In genomic region chr20:13098720-13099355, GRCh38 we compare ENCODE assay signal across 27 cellular contexts.
"Had no signal": no experiment of that assay in that cellular context is flagged by ENCODE, and none has a peak within 500 bp of the region (broad histone marks: within the 10 kb centered on the region; RNA-seq: fewer than 3 reads in every experiment).

No MANE protein-coding gene starts in this region.

- H3K27me3 ChIP-seq: esophagus squamous epithelium, thyroid gland had no signal

- FAIRE-seq: colon, kidney had no signal

- H3K4me1 ChIP-seq: thyroid gland had no signal

- ATAC-seq: activated CD4-positive, alpha-beta T cell treated with anti-CD3 and anti-CD28 coated beads for 36 hours; activated CD8-positive, alpha-beta memory T cell treated with anti-CD3 and anti-CD28 coated beads, Interleukin-2, amount 10 ng/mL, durations not matched to agents 7 days and 5 days; activated CD8-positive, alpha-beta T cell treated with anti-CD3 and anti-CD28 coated beads, Interleukin-2, amount 10 ng/mL, durations not matched to agents 7 days and 5 days; activated naive CD4-positive, alpha-beta T cell treated with anti-CD3 and anti-CD28 coated beads, Interleukin-2, amount 50 U/mL, for 72 hours; activated T-cell treated with anti-CD3 and anti-CD28 coated beads, Interleukin-2, amount 50 U/mL, for 72 hours; left colon; naive thymus-derived CD8-positive, alpha-beta T cell; right cardiac atrium; stimulated activated effector memory CD8-positive, alpha-beta T cell treated with anti-CD3 and anti-CD28 coated beads, Interleukin-12 subunit alpha, Interleukin-12 subunit beta, amount 100 ng/mL, for 72 hours had no signal

- H3K4me3 Mint-ChIP-seq: activated CD4-positive, alpha-beta T cell treated with anti-CD3 and anti-CD28 coated beads for 36 hours; activated CD8-positive, alpha-beta memory T cell treated with anti-CD3 and anti-CD28 coated beads, Interleukin-2, amount 10 ng/mL, durations not matched to agents 7 days and 5 days; activated CD8-positive, alpha-beta T cell treated with anti-CD3 and anti-CD28 coated beads, Interleukin-2, amount 10 ng/mL, durations not matched to agents 7 days and 5 days; activated T-cell treated with anti-CD3 and anti-CD28 coated beads, Interleukin-2, amount 50 U/mL, for 72 hours; memory B cell; naive thymus-derived CD8-positive, alpha-beta T cell; neural crest cell; stimulated activated effector memory CD8-positive, alpha-beta T cell treated with anti-CD3 and anti-CD28 coated beads, Interleukin-12 subunit alpha, Interleukin-12 subunit beta, amount 100 ng/mL, for 72 hours; stimulated activated naive CD8-positive, alpha-beta T cell treated with anti-CD3 and anti-CD28 coated beads, Interleukin-15, Interleukin-2, amounts not matched to agents 100 ng/mL and 50 ng/mL, for 24 hours; T-helper 2 cell treated with Interferon-gamma antibody and Interleukin-4, amounts not matched to agents 5 μg/mL and 100 μg/mL, for 36 hours had no signal

- H3K27me3 Mint-ChIP-seq: activated CD4-positive, alpha-beta T cell treated with anti-CD3 and anti-CD28 coated beads for 36 hours; activated CD8-positive, alpha-beta memory T cell treated with anti-CD3 and anti-CD28 coated beads, Interleukin-2, amount 10 ng/mL, durations not matched to agents 7 days and 5 days; memory B cell; stimulated activated naive CD8-positive, alpha-beta T cell treated with anti-CD3 and anti-CD28 coated beads, Interleukin-15, Interleukin-2, amounts not matched to agents 100 ng/mL and 50 ng/mL, for 24 hours had no signal

- H3K4me1 Mint-ChIP-seq: activated CD4-positive, alpha-beta T cell treated with anti-CD3 and anti-CD28 coated beads for 36 hours; activated CD8-positive, alpha-beta memory T cell treated with anti-CD3 and anti-CD28 coated beads, Interleukin-2, amount 10 ng/mL, durations not matched to agents 7 days and 5 days; memory B cell; naive thymus-derived CD8-positive, alpha-beta T cell; stimulated activated effector memory CD8-positive, alpha-beta T cell treated with anti-CD3 and anti-CD28 coated beads, Interleukin-12 subunit alpha, Interleukin-12 subunit beta, amount 100 ng/mL, for 72 hours had no signal

- H3K9me3 ChIP-seq: esophagus squamous epithelium, thyroid gland had no signal

- H3K27ac ChIP-seq: esophagus squamous epithelium, thyroid gland had no signal

- H3K36me3 Mint-ChIP-seq: activated CD8-positive, alpha-beta memory T cell treated with anti-CD3 and anti-CD28 coated beads, Interleukin-2, amount 10 ng/mL, durations not matched to agents 7 days and 5 days; activated naive CD4-positive, alpha-beta T cell treated with anti-CD3 and anti-CD28 coated beads, Interleukin-2, amount 50 U/mL, for 72 hours; memory B cell; naive thymus-derived CD8-positive, alpha-beta T cell; stimulated activated effector memory CD8-positive, alpha-beta T cell treated with anti-CD3 and anti-CD28 coated beads, Interleukin-12 subunit alpha, Interleukin-12 subunit beta, amount 100 ng/mL, for 72 hours had no signal

- H3K27ac Mint-ChIP-seq: activated CD4-positive, alpha-beta T cell treated with anti-CD3 and anti-CD28 coated beads for 36 hours; activated CD8-positive, alpha-beta memory T cell treated with anti-CD3 and anti-CD28 coated beads, Interleukin-2, amount 10 ng/mL, durations not matched to agents 7 days and 5 days; activated CD8-positive, alpha-beta T cell treated with anti-CD3 and anti-CD28 coated beads, Interleukin-2, amount 10 ng/mL, durations not matched to agents 7 days and 5 days; activated naive CD4-positive, alpha-beta T cell treated with anti-CD3 and anti-CD28 coated beads, Interleukin-2, amount 50 U/mL, for 72 hours; activated T-cell treated with anti-CD3 and anti-CD28 coated beads, Interleukin-2, amount 50 U/mL, for 72 hours; memory B cell; stimulated activated effector memory CD8-positive, alpha-beta T cell treated with anti-CD3 and anti-CD28 coated beads, Interleukin-12 subunit alpha, Interleukin-12 subunit beta, amount 100 ng/mL, for 72 hours; stimulated activated naive CD8-positive, alpha-beta T cell treated with anti-CD3 and anti-CD28 coated beads, Interleukin-15, Interleukin-2, amounts not matched to agents 100 ng/mL and 50 ng/mL, for 24 hours; T-helper 2 cell treated with Interferon-gamma antibody and Interleukin-4, amounts not matched to agents 5 μg/mL and 100 μg/mL, for 36 hours had no signal

- DNase-seq: activated CD4-positive, alpha-beta T cell treated with anti-CD3 and anti-CD28 coated beads for 36 hours; activated CD4-positive, CD25-positive, alpha-beta regulatory T cell; activated CD8-positive, alpha-beta memory T cell treated with anti-CD3 and anti-CD28 coated beads, Interleukin-2, amount 10 ng/mL, durations not matched to agents 7 days and 5 days; activated CD8-positive, alpha-beta T cell treated with anti-CD3 and anti-CD28 coated beads, Interleukin-2, amount 10 ng/mL, durations not matched to agents 7 days and 5 days; activated naive CD4-positive, alpha-beta T cell; activated T-cell treated with anti-CD3 and anti-CD28 coated beads for 4 hours; activated T-cell treated with anti-CD3 and anti-CD28 coated beads, Interleukin-2, amount 50 U/mL, for 72 hours; anterior cingulate cortex; dermis blood vessel endothelial cell; effector CD4-positive, alpha-beta T cell; esophagus squamous epithelium; foreskin melanocyte; kidney; left colon; naive thymus-derived CD8-positive, alpha-beta T cell; right cardiac atrium; stimulated activated CD4-positive, alpha-beta T cell treated with anti-CD3 and anti-CD28 coated beads, Interleukin-4, amount 100 ng/mL, for 1 hour; substantia nigra; T-helper 1 cell; thyroid gland had no signal

- H3K4me3 ChIP-seq: esophagus squamous epithelium, thyroid gland had no signal

- H3K9me3 Mint-ChIP-seq: activated naive CD4-positive, alpha-beta T cell treated with anti-CD3 and anti-CD28 coated beads, Interleukin-2, amount 50 U/mL, for 72 hours; activated T-cell treated with anti-CD3 and anti-CD28 coated beads, Interleukin-2, amount 50 U/mL, for 72 hours; memory B cell; naive thymus-derived CD8-positive, alpha-beta T cell; neural crest cell; stimulated activated naive CD8-positive, alpha-beta T cell treated with anti-CD3 and anti-CD28 coated beads, Interleukin-15, Interleukin-2, amounts not matched to agents 100 ng/mL and 50 ng/mL, for 24 hours; T-helper 2 cell treated with Interferon-gamma antibody and Interleukin-4, amounts not matched to agents 5 μg/mL and 100 μg/mL, for 36 hours had no signal
